ENCODE assay signal across 8 cellular contexts in the genomic region with DNA sequence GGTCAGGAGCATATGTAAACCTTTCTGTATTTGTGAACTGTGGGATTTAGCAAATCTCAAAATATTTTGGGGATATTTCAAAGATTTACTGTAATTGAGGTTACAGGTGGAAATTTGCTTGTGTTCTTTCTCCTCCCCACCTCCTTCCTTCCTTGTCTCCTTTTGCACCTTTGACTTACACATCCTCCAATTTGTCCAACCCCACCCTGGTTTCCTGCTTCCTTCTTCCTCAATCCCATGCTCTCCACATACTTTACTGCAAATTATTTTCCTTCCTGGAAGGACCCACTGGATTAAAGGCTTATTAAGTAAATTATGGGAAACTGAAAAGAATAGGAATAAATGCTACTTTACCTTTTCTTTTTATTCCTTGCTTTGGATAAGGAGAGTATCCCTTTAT.
"Had no signal": no experiment of that assay in that cellular context is flagged by ENCODE, and none has a peak within 500 bp of the region (broad histone marks: within the 10 kb centered on the region; RNA-seq: fewer than 3 reads in every experiment).

No MANE protein-coding gene starts in this region.

- H3K9me3 ChIP-seq: HAP-1 had no signal

- H3K9me3 Mint-ChIP-seq: HFFc6 had no signal

- H3K9ac ChIP-seq: GM23248 had no signal

- H3K27ac Mint-ChIP-seq: HFFc6 had no signal

- ATAC-seq: HCT116, K562 had no signal

- H3K27ac ChIP-seq: GM23248 had no signal

- H3K4me3 ChIP-seq: GM23248, HAP-1, K562 had no signal

- H3K4me3 Mint-ChIP-seq: HFFc6 had no signal

- DNase-seq: GM23248, GOT3, H7, HFFc6, IMR-90 had no signal
